ENCODE assay signal across 3 cellular contexts in genomic region chr20:20312562-20312961, GRCh38.
TF ChIP-seq lines count a peak whose summit lies in the region.

No MANE protein-coding gene starts in this region.

TF ChIP-seq in HepG2, 621 proteins besides CTCF, POLR2A, EP300 and RAD21:
- peak; percentile 79 for TF ChIP-seq ZNF317 (CRISPR knock-in tag; IDR thresholded peaks at IDR 0.05)
- no peak for TF ChIP-seq ZNF747 (CRISPR knock-in tag; IDR thresholded peaks at IDR 0.05; ENCODE audit: borderline replicate concordance)
TF ChIP-seq in HepG2: peak in this region for 1.

TF ChIP-seq in HEK293, 187 proteins besides CTCF, POLR2A, EP300 and RAD21:
- TF ChIP-seq, protein P1, sequence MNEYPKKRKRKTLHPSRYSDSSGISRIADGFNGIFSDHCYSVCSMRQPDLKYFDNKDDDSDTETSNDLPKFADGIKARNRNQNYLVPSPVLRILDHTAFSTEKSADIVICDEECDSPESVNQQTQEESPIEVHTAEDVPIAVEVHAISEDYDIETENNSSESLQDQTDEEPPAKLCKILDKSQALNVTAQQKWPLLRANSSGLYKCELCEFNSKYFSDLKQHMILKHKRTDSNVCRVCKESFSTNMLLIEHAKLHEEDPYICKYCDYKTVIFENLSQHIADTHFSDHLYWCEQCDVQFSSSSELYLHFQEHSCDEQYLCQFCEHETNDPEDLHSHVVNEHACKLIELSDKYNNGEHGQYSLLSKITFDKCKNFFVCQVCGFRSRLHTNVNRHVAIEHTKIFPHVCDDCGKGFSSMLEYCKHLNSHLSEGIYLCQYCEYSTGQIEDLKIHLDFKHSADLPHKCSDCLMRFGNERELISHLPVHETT (tag by site-specific recombination; IDR thresholded peaks at IDR 0.05) = no peak
- TF ChIP-seq SETDB1 (IDR thresholded peaks at IDR 0.05; ENCODE audit: insufficient read length, low read length) = peak; percentile 64

TF ChIP-seq in WTC11, 78 proteins besides CTCF, POLR2A, EP300 and RAD21:
- no peak for TF ChIP-seq IRF2 (CRISPR knock-in tag; IDR thresholded peaks at IDR 0.05; ENCODE audit: borderline replicate concordance, low read depth)
- peak; percentile 67; the same call in 1 of the 2 replicates for TF ChIP-seq ZNF317 (CRISPR knock-in tag; IDR thresholded peaks at IDR 0.05; ENCODE audit: borderline replicate concordance, low read depth)
- TF ChIP-seq MLX (CRISPR knock-in tag; IDR thresholded peaks at IDR 0.05) = no peak
- TF ChIP-seq ZNF263 (CRISPR knock-in tag; IDR thresholded peaks at IDR 0.05; ENCODE audit: low read depth) = no peak
